In the genomic region with DNA sequence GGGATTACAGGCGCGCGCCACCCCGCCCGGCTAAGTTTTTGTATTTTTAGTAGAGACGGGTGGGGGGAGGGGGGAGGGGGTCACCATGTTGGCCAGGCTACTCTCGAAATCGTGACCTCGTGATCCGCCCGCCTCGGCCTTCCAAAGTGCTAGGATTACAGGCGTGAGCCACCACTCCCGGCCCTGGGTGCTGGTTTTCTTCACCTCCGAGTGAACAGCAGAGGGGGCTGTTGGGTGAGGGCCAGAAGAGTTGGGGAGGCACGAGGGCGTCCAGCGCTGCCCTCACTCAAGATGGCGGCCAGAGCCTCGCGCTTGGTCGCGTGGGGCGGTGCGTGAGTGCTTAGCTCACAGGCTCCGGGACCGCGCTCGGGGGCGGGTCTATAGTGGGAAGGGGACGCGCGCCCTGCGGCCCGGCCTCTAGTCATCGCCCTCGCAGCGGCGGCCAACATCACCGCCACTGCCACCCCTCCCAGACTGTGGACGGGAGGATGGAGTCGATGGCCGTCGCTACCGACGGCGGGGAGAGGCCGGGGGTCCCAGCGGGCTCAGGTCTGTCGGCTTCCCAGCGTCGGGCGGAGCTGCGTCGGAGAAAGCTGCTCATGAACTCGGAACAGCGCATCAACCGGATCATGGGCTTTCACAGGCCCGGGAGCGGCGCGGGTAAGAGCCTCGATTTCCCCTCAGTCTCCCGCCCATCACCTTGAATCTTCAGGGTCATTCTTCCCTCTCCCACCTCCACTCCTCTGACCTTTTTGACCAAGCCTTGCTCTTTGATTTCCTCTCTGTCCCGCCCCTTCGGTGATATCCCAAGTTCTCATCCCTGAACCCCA, we compare ENCODE assay signal across 8 cellular contexts. TPM values are rescaled to one million over a fixed set of nuclear protein-coding genes. Genes with fewer than 3 reads are reported as not detected.
DNase-seq lines count a peak whose midpoint lies in the region; ATAC-seq and TF ChIP-seq lines count a peak whose summit lies in the region.

A gene (plus strand): TSS at position 416 of the 830 bp plus-strand sequence. CDS start 73 bp downstream, at position 489.

- H3K4me3 Mint-ChIP-seq in type B pancreatic cell: peak within 1 kb of the TSS; percentile 99

- peak within 1 kb of the TSS; percentile 71 for H3K4me3 ChIP-seq in GM12875 (ENCODE audit: low read depth, low read length)

- no peaks in the 10 kb centered on the region for H3K9me3 Mint-ChIP-seq in type B pancreatic cell

- DNase-seq in NCI-H1436 (lab: John Stamatoyannopoulos, UW) (peak; percentile 98), T follicular helper cell (ENCODE audit: low read depth) (peak; percentile 96), cardiac septum (ENCODE audit: low spot score) (peak; percentile 99), pons (ENCODE audit: low spot score) (peak; percentile 97), type B pancreatic cell (ENCODE audit: extremely low spot score, unreplicated experiment) (peak; percentile 98)

- peak; percentile 81 for TF ChIP-seq CTCF in GM12875 (IDR thresholded peaks at IDR 0.05; ENCODE audit: borderline replicate concordance, insufficient read depth, low read depth, low read length)
- TF ChIP-seq CTCF in type B pancreatic cell (conservative IDR thresholded peaks at IDR 0.05): peak; percentile 88

- peak within 1 kb of the TSS; percentile 81 for H3K27ac ChIP-seq in adipose tissue (ENCODE audit: low read depth, low read length)

- no peaks in the 10 kb centered on the region for H3K36me3 Mint-ChIP-seq in type B pancreatic cell

- peak within 1 kb of the TSS; percentile 96 for H3K27ac Mint-ChIP-seq in type B pancreatic cell

- intact Hi-C loops in cardiac septum (cut with DNase I): loop anchor here (1.0 to 10.0 kb wide), 2 partner anchors 136 to 167 kb away; a partner anchor contains a TSS

- H3K4me1 Mint-ChIP-seq in type B pancreatic cell (ENCODE audit: unreplicated experiment): peaks cover 13% of the 10 kb centered on the region

- ATAC-seq in HG02798 (IDR thresholded peaks at IDR 0.05; ENCODE audit: poor library complexity, unreplicated experiment): peak; percentile 98

- no peaks in the 10 kb centered on the region for H3K27me3 Mint-ChIP-seq in type B pancreatic cell

- 0 to 1% (median 0%) methylated on average over 61 to 66 of the region's 66 CpGs for WGBS in adipose tissue, 3 donors

RNA-seq across cellular contexts. Expression of the gene that starts here (rescaled TPM):
- polyA plus RNA-seq in adipose tissue: 10 to 100 TPM; 18.0 to 53.4 (median 26.5) TPM
- total RNA-seq in cardiac septum (18.7 TPM), type B pancreatic cell (ENCODE audit: low replicate concordance) (30.5 and 39.4 TPM in 2 replicates)

Comparison
In these comparisons a context has a peak if more than half of its experiments do, and no peak if none do; other contexts are left out.
1. Peak in every context shown above with its lines: DNase-seq, ATAC-seq, H3K4me3 ChIP-seq and H3K27ac ChIP-seq.